In the genomic region with DNA sequence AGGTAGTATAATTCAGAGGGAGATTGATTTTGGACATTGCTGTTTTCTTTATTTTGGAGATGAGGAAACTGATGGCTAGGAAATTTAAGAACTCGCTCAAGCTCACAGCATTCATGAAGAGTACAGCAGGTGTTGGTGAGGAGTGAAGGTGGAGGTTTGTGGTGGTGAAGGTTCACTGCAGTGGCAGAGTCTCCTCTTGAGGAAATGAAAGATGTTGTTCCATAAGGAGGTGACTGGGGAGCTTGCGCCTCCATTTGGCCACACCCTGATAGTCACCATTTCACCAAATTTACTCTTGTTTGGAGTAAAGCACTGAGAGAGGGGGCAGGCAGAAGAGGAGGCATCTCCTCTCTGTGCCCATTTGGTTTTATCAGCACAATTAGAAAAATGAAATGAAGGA, we compare ENCODE assay signal across 26 cellular contexts.
DNase-seq lines count a peak whose midpoint lies in the region; ATAC-seq and TF ChIP-seq lines count a peak whose summit lies in the region.
"Had no signal": no experiment of that assay in that cellular context is flagged by ENCODE, and none has a peak within 500 bp of the region (broad histone marks: within the 10 kb centered on the region; RNA-seq: fewer than 3 reads in every experiment).

No MANE protein-coding gene starts in this region.

- TF ChIP-seq POLR2A in breast epithelium (IDR thresholded peaks at IDR 0.05), result no peak

- TF ChIP-seq CTCF in GM23338 (conservative IDR thresholded peaks at IDR 0.05; ENCODE audit: low read depth in 2 of 2) (no peak), RWPE1 (conservative IDR thresholded peaks at IDR 0.05; ENCODE audit: low read depth) (no peak), breast epithelium (IDR thresholded peaks at IDR 0.05) (no peak)

- peak overlapping the region; percentile 89 for H2AFZ ChIP-seq in GM23338

- intact Hi-C loops in breast epithelium (cut with DNase I; ENCODE audit: low total_unique reads), result no loop called here

- no peaks in the 10 kb centered on the region for H3F3A ChIP-seq in GM23338 (replicated peaks; ENCODE audit: low read depth)

- no peaks in the 10 kb centered on the region for H3K9me3 Mint-ChIP-seq in activated CD8-positive, alpha-beta memory T cell treated with anti-CD3 and anti-CD28 coated beads, Interleukin-2, amount 10 ng/mL, durations not matched to agents 7 days and 5 days (ENCODE audit: low read depth)
- no peaks in the 10 kb centered on the region for H3K9me3 Mint-ChIP-seq in GM23338
- H3K9me3 Mint-ChIP-seq in activated naive CD8-positive, alpha-beta T cell (ENCODE audit: low read depth), result no peaks in the 10 kb centered on the region
- H3K9me3 Mint-ChIP-seq in natural killer cell treated with Interleukin-12 subunit alpha and Interleukin-12 subunit beta and Interleukin-15 and Interleukin-18, amount 100 ng/mL, for 72 hours, result no peaks in the 10 kb centered on the region
- H3K9me3 Mint-ChIP-seq: activated T-helper 1 cell treated with anti-CD3 and anti-CD28 coated beads, Interleukin-12 subunit alpha, Interleukin-12 subunit beta, Interleukin-2, Interleukin-4 antibody, amounts not matched to agents 30 ng/mL and 10 ng/mL and 1 ng/mL, durations not matched to agents 14 hours and 24 hours and 36 hours; type B pancreatic cell had no signal

- H3K27me3 ChIP-seq in GM23338 (ENCODE audit: insufficient read depth) (no peaks in the 10 kb centered on the region), breast epithelium (no peaks in the 10 kb centered on the region)
- H3K27me3 ChIP-seq: neutrophil had no signal

- no peaks in the 10 kb centered on the region for H3K27me3 Mint-ChIP-seq in activated CD8-positive, alpha-beta memory T cell treated with anti-CD3 and anti-CD28 coated beads, Interleukin-2, amount 10 ng/mL, durations not matched to agents 7 days and 5 days
- H3K27me3 Mint-ChIP-seq in GM23338 (ENCODE audit: insufficient read depth, low read depth, poor library complexity), result no peaks in the 10 kb centered on the region
- H3K27me3 Mint-ChIP-seq in activated naive CD8-positive, alpha-beta T cell, result no peaks in the 10 kb centered on the region
- H3K27me3 Mint-ChIP-seq in natural killer cell treated with Interleukin-12 subunit alpha and Interleukin-12 subunit beta and Interleukin-15 and Interleukin-18, amount 100 ng/mL, for 72 hours, result no peaks in the 10 kb centered on the region

- H3K4me2 ChIP-seq in GM23338, result no peak overlapping the region

- peak; percentile 18 for ATAC-seq in activated CD8-positive, alpha-beta memory T cell treated with anti-CD3 and anti-CD28 coated beads, Interleukin-2, amount 10 ng/mL, durations not matched to agents 7 days and 5 days
- no peak for ATAC-seq in GM23338
- no peak for ATAC-seq in natural killer cell treated with Interleukin-12 subunit alpha and Interleukin-12 subunit beta and Interleukin-15 and Interleukin-18, amount 100 ng/mL, for 72 hours
- ATAC-seq in activated CD4-positive, CD25-positive, alpha-beta regulatory T cell treated with anti-CD3 and anti-CD28 coated beads, Interleukin-2, amount 50 U/mL, for 24 hours, result no peak
- ATAC-seq: HepG2, PC-3 had no signal

- no peaks in the 10 kb centered on the region for H3K36me3 Mint-ChIP-seq in activated CD8-positive, alpha-beta memory T cell treated with anti-CD3 and anti-CD28 coated beads, Interleukin-2, amount 10 ng/mL, durations not matched to agents 7 days and 5 days
- H3K36me3 Mint-ChIP-seq in GM23338 (ENCODE audit: low read depth), result no peaks in the 10 kb centered on the region
- H3K36me3 Mint-ChIP-seq in activated naive CD8-positive, alpha-beta T cell, result no peaks in the 10 kb centered on the region
- no peaks in the 10 kb centered on the region for H3K36me3 Mint-ChIP-seq in natural killer cell treated with Interleukin-12 subunit alpha and Interleukin-12 subunit beta and Interleukin-15 and Interleukin-18, amount 100 ng/mL, for 72 hours
- H3K36me3 Mint-ChIP-seq: type B pancreatic cell had no signal

- H3K4me1 ChIP-seq in GM23338 (ENCODE audit: insufficient read depth) (peaks cover 8% of the 10 kb centered on the region; the same call in 1 of the 2 replicates), breast epithelium (no peaks in the 10 kb centered on the region)

- H3K9me3 ChIP-seq in breast epithelium, result no peaks in the 10 kb centered on the region
- H3K9me3 ChIP-seq: neutrophil had no signal

- H3K27ac Mint-ChIP-seq in activated CD8-positive, alpha-beta memory T cell treated with anti-CD3 and anti-CD28 coated beads, Interleukin-2, amount 10 ng/mL, durations not matched to agents 7 days and 5 days, result peak overlapping the region; percentile 97
- H3K27ac Mint-ChIP-seq in GM23338, result no peak overlapping the region
- peak overlapping the region; percentile 70 for H3K27ac Mint-ChIP-seq in activated naive CD8-positive, alpha-beta T cell
- H3K27ac Mint-ChIP-seq in natural killer cell treated with Interleukin-12 subunit alpha and Interleukin-12 subunit beta and Interleukin-15 and Interleukin-18, amount 100 ng/mL, for 72 hours, result peak overlapping the region; percentile 94 to 96
- H3K27ac Mint-ChIP-seq: activated T-helper 1 cell treated with anti-CD3 and anti-CD28 coated beads, Interleukin-12 subunit alpha, Interleukin-12 subunit beta, Interleukin-2, Interleukin-4 antibody, amounts not matched to agents 30 ng/mL and 10 ng/mL and 1 ng/mL, durations not matched to agents 14 hours and 24 hours and 36 hours; type B pancreatic cell had no signal

- no peaks in the 10 kb centered on the region for H3K36me3 ChIP-seq in GM23338 (ENCODE audit: insufficient read depth)
- no peaks in the 10 kb centered on the region for H3K36me3 ChIP-seq in breast epithelium
- H3K36me3 ChIP-seq: neutrophil had no signal

- POLR2A ChIA-PET in RWPE1 (lab: Yijun Ruan, JAX; ENCODE audit: low non-redundant PET), result no interaction called here

- no peaks in the 10 kb centered on the region; the same call in none of the 2 replicates for H3K9me2 ChIP-seq in GM23338 (ENCODE audit: insufficient read depth)

- no peaks in the 10 kb centered on the region for H4K20me1 ChIP-seq in GM23338 (replicated peaks; ENCODE audit: insufficient read depth)

- peaks cover 44% of the 10 kb centered on the region for H3K4me1 Mint-ChIP-seq in activated CD8-positive, alpha-beta memory T cell treated with anti-CD3 and anti-CD28 coated beads, Interleukin-2, amount 10 ng/mL, durations not matched to agents 7 days and 5 days
- H3K4me1 Mint-ChIP-seq in GM23338, result peaks cover 14% of the 10 kb centered on the region
- H3K4me1 Mint-ChIP-seq in activated naive CD8-positive, alpha-beta T cell (ENCODE audit: low read depth), result peaks cover 27% of the 10 kb centered on the region
- H3K4me1 Mint-ChIP-seq in natural killer cell treated with Interleukin-12 subunit alpha and Interleukin-12 subunit beta and Interleukin-15 and Interleukin-18, amount 100 ng/mL, for 72 hours (ENCODE audit: low read depth in 2 of 2), result peaks cover 74 to 82% of the 10 kb centered on the region in 2 donors

- no peak for DNase-seq in activated CD8-positive, alpha-beta memory T cell treated with anti-CD3 and anti-CD28 coated beads, Interleukin-2, amount 10 ng/mL, durations not matched to agents 7 days and 5 days
- no peak for DNase-seq in activated CD8-positive, alpha-beta memory T cell treated with anti-CD3 and anti-CD28 coated beads for 24 hours
- DNase-seq in GM23338 (ENCODE audit: low spot score), result no peak
- DNase-seq in natural killer cell treated with Interleukin-12 subunit alpha and Interleukin-12 subunit beta and Interleukin-15 and Interleukin-18, amount 100 ng/mL, for 72 hours (ENCODE audit: low spot score), result no peak
- DNase-seq in RWPE1 (ENCODE audit: low spot score), result no peak
- DNase-seq in breast epithelium (ENCODE audit: low spot score in 2 of 2), result no peak
- DNase-seq: activated CD4-positive, alpha-beta T cell treated with anti-CD3 and anti-CD28 coated beads for 48 hours; amniotic stem cell; C1 segment of cervical spinal cord; GM23248; NCI-H1092 treated with DMSO at 0.1 percent for 48 hours; NCI-H2081 treated with DMSO at 0.1 percent for 48 hours; NCI-H446; PC-3; SHP77 treated with DMSO at 0.1 percent for 48 hours; small intestine; stimulated activated CD4-positive, alpha-beta T cell treated with anti-CD3 and anti-CD28 coated beads, Interleukin-4, amount 100 ng/mL, for 1 hour; SW 1271 had no signal

- H3K27ac ChIP-seq in GM23338 (ENCODE audit: low read depth) (no peak overlapping the region), RWPE1 (no peak overlapping the region), breast epithelium (no peak overlapping the region)
- H3K27ac ChIP-seq: coronary artery, GM23248, neutrophil had no signal

- H3K4me3 Mint-ChIP-seq in activated CD8-positive, alpha-beta memory T cell treated with anti-CD3 and anti-CD28 coated beads, Interleukin-2, amount 10 ng/mL, durations not matched to agents 7 days and 5 days, result peak overlapping the region; percentile 70
- H3K4me3 Mint-ChIP-seq in GM23338, result no peak overlapping the region
- no peak overlapping the region for H3K4me3 Mint-ChIP-seq in activated naive CD8-positive, alpha-beta T cell
- H3K4me3 Mint-ChIP-seq in natural killer cell treated with Interleukin-12 subunit alpha and Interleukin-12 subunit beta and Interleukin-15 and Interleukin-18, amount 100 ng/mL, for 72 hours, result peak overlapping the region; percentile 97
- H3K4me3 Mint-ChIP-seq: activated T-helper 1 cell treated with anti-CD3 and anti-CD28 coated beads, Interleukin-12 subunit alpha, Interleukin-12 subunit beta, Interleukin-2, Interleukin-4 antibody, amounts not matched to agents 30 ng/mL and 10 ng/mL and 1 ng/mL, durations not matched to agents 14 hours and 24 hours and 36 hours; type B pancreatic cell had no signal

- no peaks in the 10 kb centered on the region for H3K79me2 ChIP-seq in GM23338 (replicated peaks; ENCODE audit: insufficient read depth)

- CTCF ChIA-PET in activated CD8-positive, alpha-beta memory T cell treated with anti-CD3 and anti-CD28 coated beads, Interleukin-2, amount 10 ng/mL, durations not matched to agents 7 days and 5 days (lab: Charles Lee), result interaction anchor here (0.9 to 6.8 kb wide), 11 partner anchors 10 to 213 kb away, joined by 3 to 55 read pairs (median 3); no protein-coding TSS in a partner anchor
- CTCF ChIA-PET in RWPE1 (lab: Yijun Ruan, JAX), result interaction anchor here (0.9 kb wide), 1 partner anchor 16 kb away, joined by 4 read pairs; no protein-coding TSS in a partner anchor

- H3K4me3 ChIP-seq in GM23338, result no peak overlapping the region
- no peak overlapping the region for H3K4me3 ChIP-seq in breast epithelium
- H3K4me3 ChIP-seq: coronary artery, GM23248, lung had no signal

TF ChIP-seq in GM23338, 12 proteins besides CTCF, POLR2A, EP300 and RAD21 (continues in another document):
- no peak for TF ChIP-seq NANOG (IDR thresholded peaks at IDR 0.05; ENCODE audit: borderline replicate concordance)

Comparison
In these comparisons a context has a peak if more than half of its experiments do, and no peak if none do; other contexts are left out.
1. H3K4me3 Mint-ChIP-seq: peak in activated CD8-positive, alpha-beta memory T cell treated with anti-CD3 and anti-CD28 coated beads, Interleukin-2, amount 10 ng/mL, durations not matched to agents 7 days and 5 days (single experiment) and natural killer cell treated with Interleukin-12 subunit alpha and Interleukin-12 subunit beta and Interleukin-15 and Interleukin-18, amount 100 ng/mL, for 72 hours (single experiment); none in GM23338 (single experiment) and activated naive CD8-positive, alpha-beta T cell (single experiment).